ENCODE assay signal across 9 cellular contexts in the genomic region with DNA sequence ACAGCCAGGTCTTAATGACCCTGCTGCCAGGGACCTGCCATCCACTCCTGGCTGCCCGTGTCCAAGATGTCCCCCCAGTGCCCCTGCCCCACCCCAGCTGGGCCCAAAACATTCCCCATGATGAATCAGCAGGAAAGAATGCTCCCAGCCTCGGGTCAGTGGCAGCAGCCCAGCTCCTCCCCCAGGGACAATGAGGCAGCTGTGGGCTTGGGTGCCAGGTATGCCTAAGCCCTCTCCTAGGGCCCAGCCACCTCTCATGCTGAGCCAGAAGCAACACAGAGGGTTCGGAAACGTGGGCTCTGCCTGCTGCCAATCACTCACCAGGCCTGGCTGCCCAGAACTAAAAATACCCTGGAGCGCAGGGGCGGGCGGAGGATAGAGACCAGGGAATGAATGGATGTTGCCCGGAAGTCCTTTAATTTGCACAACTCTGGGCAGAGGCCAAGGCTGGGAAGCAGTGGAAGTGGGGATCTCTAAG. TPM values are rescaled to one million over a fixed set of nuclear protein-coding genes. Genes with fewer than 3 reads are reported as not detected.
DNase-seq lines count a peak whose midpoint lies in the region; ATAC-seq, FAIRE-seq and TF ChIP-seq lines count a peak whose summit lies in the region.
"Had no signal": no experiment of that assay in that cellular context is flagged by ENCODE, and none has a peak within 500 bp of the region (broad histone marks: within the 10 kb centered on the region; RNA-seq: fewer than 3 reads in every experiment).

No MANE protein-coding gene starts in this region.

- H3K36me3 ChIP-seq in WERI-Rb-1 (peaks cover 6% of the 10 kb centered on the region), left ventricle myocardium inferior (no peaks in the 10 kb centered on the region), small intestine (ENCODE audit: control insufficient read depth in 2 of 2, insufficient read depth in 2 of 2, low read length in 2 of 2) (no peaks in the 10 kb centered on the region)

- H3K27ac ChIP-seq in WERI-Rb-1 = peak overlapping the region; percentile 59
- peak overlapping the region; percentile 84 for H3K27ac ChIP-seq in left ventricle myocardium inferior (replicated peaks)
- H3K27ac ChIP-seq in small intestine (ENCODE audit: low read depth in 1 of 2, low read length in 1 of 2) = peak overlapping the region in 1 of 2 donors; percentile 35

- 26 to 36% (median 31%) methylated on average over 8 of the region's 8 CpGs for WGBS in small intestine, 3 donors

- no peak overlapping the region for H3K4me3 ChIP-seq in WERI-Rb-1 (ENCODE audit: low read depth, low read length)
- peak overlapping the region; percentile 16 for H3K4me3 ChIP-seq in left ventricle myocardium inferior
- no peak overlapping the region for H3K4me3 ChIP-seq in small intestine (ENCODE audit: low read depth in 1 of 2, low read length in 2 of 2)

- intact Hi-C loops in left ventricle myocardium inferior (cut with micrococcal nuclease) = loop anchor here (5.0 kb wide), 1 partner anchor 43 kb away; no protein-coding TSS in a partner anchor

- ATAC-seq in GM21528 (IDR thresholded peaks at IDR 0.05; ENCODE audit: low FRiP score, unreplicated experiment) (no peak), HG03439 (IDR thresholded peaks at IDR 0.05; ENCODE audit: unreplicated experiment) (no peak)

- DNase-seq in H54 (ENCODE audit: insufficient read length, low spot score) = peak; percentile 99
- DNase-seq in WERI-Rb-1 = no peak
- DNase-seq in left ventricle myocardium inferior = peak; percentile 85
- DNase-seq in small intestine = peak; percentile 9
- no peak for DNase-seq in effector CD4-positive, alpha-beta T cell
- DNase-seq in activated naive CD4-positive, alpha-beta T cell (lab: John Stamatoyannopoulos, UW) = no peak

- peak; percentile 25; the same call in 1 of the 2 replicates for TF ChIP-seq POLR2A in H54 (IDR thresholded peaks at IDR 0.05; ENCODE audit: low read depth, low read length)

- H3K9me3 ChIP-seq in WERI-Rb-1 (ENCODE audit: severe bottlenecking) = no peaks in the 10 kb centered on the region
- H3K9me3 ChIP-seq in left ventricle myocardium inferior (replicated peaks) = no peaks in the 10 kb centered on the region
- no peaks in the 10 kb centered on the region for H3K9me3 ChIP-seq in small intestine (ENCODE audit: control insufficient read depth, low read depth)

- H3K4me1 ChIP-seq in left ventricle myocardium inferior = peaks cover 37% of the 10 kb centered on the region
- no peaks in the 10 kb centered on the region for H3K4me1 ChIP-seq in small intestine (ENCODE audit: control insufficient read depth in 2 of 2, insufficient read depth in 1 of 2, low read depth in 1 of 2, low read length in 1 of 2)

- no peak for FAIRE-seq in H54 (lab: Jason Lieb, UNC)
- no peak for FAIRE-seq in small intestine (lab: Jason Lieb, UNC)
- FAIRE-seq: endometrium had no signal

- TF ChIP-seq CTCF in WERI-Rb-1 (IDR thresholded peaks at IDR 0.05; ENCODE audit: low read depth, low read length) (no peak), left ventricle myocardium inferior (IDR thresholded peaks at IDR 0.05; ENCODE audit: borderline replicate concordance) (no peak)

- H3K27me3 ChIP-seq in WERI-Rb-1 (ENCODE audit: insufficient read depth, low read depth, severe bottlenecking) = no peaks in the 10 kb centered on the region
- H3K27me3 ChIP-seq in left ventricle myocardium inferior (ENCODE audit: low read depth) = no peaks in the 10 kb centered on the region
- peaks cover 0 to 2% of the 10 kb centered on the region in 2 donors for H3K27me3 ChIP-seq in small intestine (ENCODE audit: control insufficient read depth in 2 of 2, insufficient read depth in 2 of 2, low read length in 2 of 2)

RNA-seq across cellular contexts. Expression of a gene that starts 1.5 kb away (rescaled TPM):
- 1.4 TPM for total RNA-seq in left ventricle myocardium inferior
- polyA plus RNA-seq in small intestine = under 1 TPM in 2 of 3 donors, not detected in 1; 0.27 to 0.72 TPM

Comparison
In these comparisons a context has a peak if more than half of its experiments do, and no peak if none do; other contexts are left out.
1. DNase-seq: peak in H54 (single experiment), left ventricle myocardium inferior (single experiment) and small intestine (single experiment); none in WERI-Rb-1 (single experiment), effector CD4-positive, alpha-beta T cell (single experiment) and activated naive CD4-positive, alpha-beta T cell (0 of 4).